In genomic region chr4:169410839-169411770, GRCh38 we compare ENCODE assay signal across 2 cellular contexts.
TF ChIP-seq lines count a peak whose summit lies in the region.

No MANE protein-coding gene starts in this region.

TF ChIP-seq in SK-N-SH, 30 proteins besides CTCF, POLR2A, EP300 and RAD21 (continued from another document):
- TF ChIP-seq PBX3 (IDR thresholded peaks at IDR 0.05) (no peak), GABPA (IDR thresholded peaks at IDR 0.05; ENCODE audit: low read depth) (no peak), MXI1 (IDR thresholded peaks at IDR 0.05; ENCODE audit: low read depth, low read length) (no peak), GATA2 (CRISPR knock-in tag; IDR thresholded peaks at IDR 0.05) (no peak), TCF12 (IDR thresholded peaks at IDR 0.05) (no peak), RFX5 (IDR thresholded peaks at IDR 0.05; ENCODE audit: low read length) (no peak)
- TF ChIP-seq, protein P1, sequence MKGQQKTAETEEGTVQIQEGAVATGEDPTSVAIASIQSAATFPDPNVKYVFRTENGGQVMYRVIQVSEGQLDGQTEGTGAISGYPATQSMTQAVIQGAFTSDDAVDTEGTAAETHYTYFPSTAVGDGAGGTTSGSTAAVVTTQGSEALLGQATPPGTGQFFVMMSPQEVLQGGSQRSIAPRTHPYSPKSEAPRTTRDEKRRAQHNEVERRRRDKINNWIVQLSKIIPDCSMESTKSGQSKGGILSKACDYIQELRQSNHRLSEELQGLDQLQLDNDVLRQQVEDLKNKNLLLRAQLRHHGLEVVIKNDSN (IDR thresholded peaks at IDR 0.05; ENCODE audit: borderline replicate concordance, low read depth) = no peak
- TF ChIP-seq, protein P2, sequence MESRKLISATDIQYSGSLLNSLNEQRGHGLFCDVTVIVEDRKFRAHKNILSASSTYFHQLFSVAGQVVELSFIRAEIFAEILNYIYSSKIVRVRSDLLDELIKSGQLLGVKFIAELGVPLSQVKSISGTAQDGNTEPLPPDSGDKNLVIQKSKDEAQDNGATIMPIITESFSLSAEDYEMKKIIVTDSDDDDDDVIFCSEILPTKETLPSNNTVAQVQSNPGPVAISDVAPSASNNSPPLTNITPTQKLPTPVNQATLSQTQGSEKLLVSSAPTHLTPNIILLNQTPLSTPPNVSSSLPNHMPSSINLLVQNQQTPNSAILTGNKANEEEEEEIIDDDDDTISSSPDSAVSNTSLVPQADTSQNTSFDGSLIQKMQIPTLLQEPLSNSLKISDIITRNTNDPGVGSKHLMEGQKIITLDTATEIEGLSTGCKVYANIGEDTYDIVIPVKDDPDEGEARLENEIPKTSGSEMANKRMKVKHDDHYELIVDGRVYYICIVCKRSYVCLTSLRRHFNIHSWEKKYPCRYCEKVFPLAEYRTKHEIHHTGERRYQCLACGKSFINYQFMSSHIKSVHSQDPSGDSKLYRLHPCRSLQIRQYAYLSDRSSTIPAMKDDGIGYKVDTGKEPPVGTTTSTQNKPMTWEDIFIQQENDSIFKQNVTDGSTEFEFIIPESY (IDR thresholded peaks at IDR 0.05; ENCODE audit: borderline replicate concordance, low read depth) = no peak

TF ChIP-seq in GM12878, 131 proteins besides CTCF, POLR2A, EP300 and RAD21 (continued from another document and continues in another):
- TF ChIP-seq ZNF687 (IDR thresholded peaks at IDR 0.05) (peak; percentile 86), TCF3 (IDR thresholded peaks at IDR 0.05; ENCODE audit: borderline replicate concordance, insufficient read depth, low read depth, low read length) (peak; percentile 79; the same call in 1 of the 2 replicates), RUNX3 (IDR thresholded peaks at IDR 0.05; ENCODE audit: low read length) (peak; percentile 97), GABPA (IDR thresholded peaks at IDR 0.05; ENCODE audit: low read depth) (peak; percentile 53; the same call in 1 of the 2 replicates), PKNOX1 (IDR thresholded peaks at IDR 0.05) (0 out of 2 replicates have a peak, but pooled peaks have one; percentile 18), CHD2 (IDR thresholded peaks at IDR 0.05; ENCODE audit: borderline replicate concordance, low read depth, low read length) (no peak), HDGF (IDR thresholded peaks at IDR 0.05) (peak; percentile 71; the same call in 1 of the 2 replicates), ZNF24 (IDR thresholded peaks at IDR 0.05) (0 out of 2 replicates have a peak, but pooled peaks have one; percentile 48), DPF2 (IDR thresholded peaks at IDR 0.05) (peak; percentile 77), CEBPZ (IDR thresholded peaks at IDR 0.05; ENCODE audit: low read depth, low read length) (no peak), RCOR1 (conservative IDR thresholded peaks at IDR 0.05; ENCODE audit: low read depth, low read length) (0 out of 2 replicates have a peak, but pooled peaks have one; percentile 39), CBFB (IDR thresholded peaks at IDR 0.05; ENCODE audit: low read depth) (peak; percentile 78), CREB1 (IDR thresholded peaks at IDR 0.05; ENCODE audit: low read depth) (peak; percentile 73), BCL11A (IDR thresholded peaks at IDR 0.05; ENCODE audit: low read depth, low read length) (peak; percentile 95), GATAD2B (conservative IDR thresholded peaks at IDR 0.05; ENCODE audit: low read depth) (peak; percentile 71; the same call in 1 of the 2 replicates), BACH1 (IDR thresholded peaks at IDR 0.05; ENCODE audit: borderline replicate concordance) (peak; percentile 57; the same call in 1 of the 2 replicates), ETV6 (conservative IDR thresholded peaks at IDR 0.05 in 1 of 2, IDR thresholded peaks at IDR 0.05 in 1 of 2; ENCODE audit: borderline replicate concordance in 1 of 2, low read depth in 1 of 2) (peak in 1 of 2 experiments; percentile 95; a peak in 2 of 4 replicates), STAT3 (IDR thresholded peaks at IDR 0.05; ENCODE audit: low read depth, low read length) (peak; percentile 87; the same call in 1 of the 2 replicates), EGR1 (IDR thresholded peaks at IDR 0.05; ENCODE audit: borderline replicate concordance in 1 of 2, low read depth in 2 of 2, low read length in 2 of 2) (peak in 1 of 2 experiments; percentile 34; a peak in 1 of 3 replicates), CREM (IDR thresholded peaks at IDR 0.05; ENCODE audit: low read depth) (peak; percentile 87), STAT1 (conservative IDR thresholded peaks at IDR 0.05) (no peak), NFIC (IDR thresholded peaks at IDR 0.05; ENCODE audit: low read depth, low read length) (peak; percentile 90), TCF7 (IDR thresholded peaks at IDR 0.05; ENCODE audit: borderline replicate concordance) (peak; percentile 81), PBX3 (IDR thresholded peaks at IDR 0.05; ENCODE audit: insufficient replicate concordance, low read depth, low read length) (no peak)
- TF ChIP-seq, protein P3, sequence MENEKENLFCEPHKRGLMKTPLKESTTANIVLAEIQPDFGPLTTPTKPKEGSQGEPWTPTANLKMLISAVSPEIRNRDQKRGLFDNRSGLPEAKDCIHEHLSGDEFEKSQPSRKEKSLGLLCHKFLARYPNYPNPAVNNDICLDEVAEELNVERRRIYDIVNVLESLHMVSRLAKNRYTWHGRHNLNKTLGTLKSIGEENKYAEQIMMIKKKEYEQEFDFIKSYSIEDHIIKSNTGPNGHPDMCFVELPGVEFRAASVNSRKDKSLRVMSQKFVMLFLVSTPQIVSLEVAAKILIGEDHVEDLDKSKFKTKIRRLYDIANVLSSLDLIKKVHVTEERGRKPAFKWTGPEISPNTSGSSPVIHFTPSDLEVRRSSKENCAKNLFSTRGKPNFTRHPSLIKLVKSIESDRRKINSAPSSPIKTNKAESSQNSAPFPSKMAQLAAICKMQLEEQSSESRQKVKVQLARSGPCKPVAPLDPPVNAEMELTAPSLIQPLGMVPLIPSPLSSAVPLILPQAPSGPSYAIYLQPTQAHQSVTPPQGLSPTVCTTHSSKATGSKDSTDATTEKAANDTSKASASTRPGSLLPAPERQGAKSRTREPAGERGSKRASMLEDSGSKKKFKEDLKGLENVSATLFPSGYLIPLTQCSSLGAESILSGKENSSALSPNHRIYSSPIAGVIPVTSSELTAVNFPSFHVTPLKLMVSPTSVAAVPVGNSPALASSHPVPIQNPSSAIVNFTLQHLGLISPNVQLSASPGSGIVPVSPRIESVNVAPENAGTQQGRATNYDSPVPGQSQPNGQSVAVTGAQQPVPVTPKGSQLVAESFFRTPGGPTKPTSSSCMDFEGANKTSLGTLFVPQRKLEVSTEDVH (IDR thresholded peaks at IDR 0.05; ENCODE audit: low read depth, partially characterized antibody) = peak; percentile 62
- TF ChIP-seq, protein P4, sequence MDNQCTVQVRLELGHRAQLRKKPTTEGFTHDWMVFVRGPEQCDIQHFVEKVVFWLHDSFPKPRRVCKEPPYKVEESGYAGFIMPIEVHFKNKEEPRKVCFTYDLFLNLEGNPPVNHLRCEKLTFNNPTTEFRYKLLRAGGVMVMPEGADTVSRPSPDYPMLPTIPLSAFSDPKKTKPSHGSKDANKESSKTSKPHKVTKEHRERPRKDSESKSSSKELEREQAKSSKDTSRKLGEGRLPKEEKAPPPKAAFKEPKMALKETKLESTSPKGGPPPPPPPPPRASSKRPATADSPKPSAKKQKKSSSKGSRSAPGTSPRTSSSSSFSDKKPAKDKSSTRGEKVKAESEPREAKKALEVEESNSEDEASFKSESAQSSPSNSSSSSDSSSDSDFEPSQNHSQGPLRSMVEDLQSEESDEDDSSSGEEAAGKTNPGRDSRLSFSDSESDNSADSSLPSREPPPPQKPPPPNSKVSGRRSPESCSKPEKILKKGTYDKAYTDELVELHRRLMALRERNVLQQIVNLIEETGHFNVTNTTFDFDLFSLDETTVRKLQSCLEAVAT (IDR thresholded peaks at IDR 0.05) = peak; percentile 74; the same call in 1 of the 2 replicates
- TF ChIP-seq, protein P5, sequence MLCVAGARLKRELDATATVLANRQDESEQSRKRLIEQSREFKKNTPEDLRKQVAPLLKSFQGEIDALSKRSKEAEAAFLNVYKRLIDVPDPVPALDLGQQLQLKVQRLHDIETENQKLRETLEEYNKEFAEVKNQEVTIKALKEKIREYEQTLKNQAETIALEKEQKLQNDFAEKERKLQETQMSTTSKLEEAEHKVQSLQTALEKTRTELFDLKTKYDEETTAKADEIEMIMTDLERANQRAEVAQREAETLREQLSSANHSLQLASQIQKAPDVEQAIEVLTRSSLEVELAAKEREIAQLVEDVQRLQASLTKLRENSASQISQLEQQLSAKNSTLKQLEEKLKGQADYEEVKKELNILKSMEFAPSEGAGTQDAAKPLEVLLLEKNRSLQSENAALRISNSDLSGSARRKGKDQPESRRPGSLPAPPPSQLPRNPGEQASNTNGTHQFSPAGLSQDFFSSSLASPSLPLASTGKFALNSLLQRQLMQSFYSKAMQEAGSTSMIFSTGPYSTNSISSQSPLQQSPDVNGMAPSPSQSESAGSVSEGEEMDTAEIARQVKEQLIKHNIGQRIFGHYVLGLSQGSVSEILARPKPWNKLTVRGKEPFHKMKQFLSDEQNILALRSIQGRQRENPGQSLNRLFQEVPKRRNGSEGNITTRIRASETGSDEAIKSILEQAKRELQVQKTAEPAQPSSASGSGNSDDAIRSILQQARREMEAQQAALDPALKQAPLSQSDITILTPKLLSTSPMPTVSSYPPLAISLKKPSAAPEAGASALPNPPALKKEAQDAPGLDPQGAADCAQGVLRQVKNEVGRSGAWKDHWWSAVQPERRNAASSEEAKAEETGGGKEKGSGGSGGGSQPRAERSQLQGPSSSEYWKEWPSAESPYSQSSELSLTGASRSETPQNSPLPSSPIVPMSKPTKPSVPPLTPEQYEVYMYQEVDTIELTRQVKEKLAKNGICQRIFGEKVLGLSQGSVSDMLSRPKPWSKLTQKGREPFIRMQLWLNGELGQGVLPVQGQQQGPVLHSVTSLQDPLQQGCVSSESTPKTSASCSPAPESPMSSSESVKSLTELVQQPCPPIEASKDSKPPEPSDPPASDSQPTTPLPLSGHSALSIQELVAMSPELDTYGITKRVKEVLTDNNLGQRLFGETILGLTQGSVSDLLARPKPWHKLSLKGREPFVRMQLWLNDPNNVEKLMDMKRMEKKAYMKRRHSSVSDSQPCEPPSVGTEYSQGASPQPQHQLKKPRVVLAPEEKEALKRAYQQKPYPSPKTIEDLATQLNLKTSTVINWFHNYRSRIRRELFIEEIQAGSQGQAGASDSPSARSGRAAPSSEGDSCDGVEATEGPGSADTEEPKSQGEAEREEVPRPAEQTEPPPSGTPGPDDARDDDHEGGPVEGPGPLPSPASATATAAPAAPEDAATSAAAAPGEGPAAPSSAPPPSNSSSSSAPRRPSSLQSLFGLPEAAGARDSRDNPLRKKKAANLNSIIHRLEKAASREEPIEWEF (IDR thresholded peaks at IDR 0.05; ENCODE audit: insufficient replicate concordance, low read depth, low read length) = no peak
